ENCODE assay signal across 1 cellular context in genomic region chr9:27086818-27087680, GRCh38.
TF ChIP-seq lines count a peak whose summit lies in the region.

No MANE protein-coding gene starts in this region.

TF ChIP-seq in GM23338, 12 proteins besides CTCF, POLR2A, EP300 and RAD21 (continued from another document):
- TF ChIP-seq ZNF462 (CRISPR knock-in tag; IDR thresholded peaks at IDR 0.05) (no peak), NANOG (IDR thresholded peaks at IDR 0.05; ENCODE audit: borderline replicate concordance) (no peak), POLR2AphosphoS5 (IDR thresholded peaks at IDR 0.05; ENCODE audit: low read depth) (no peak), ZNF331 (CRISPR knock-in tag; IDR thresholded peaks at IDR 0.05; ENCODE audit: low read depth) (no peak), ETS1 (IDR thresholded peaks at IDR 0.05) (no peak), STAT1 (IDR thresholded peaks at IDR 0.05; ENCODE audit: unreplicated experiment) (no peak)
